35 cellular contexts compared by ENCODE assay signal in genomic region chr20:34750484-34750883, GRCh38.
"Had no signal": no experiment of that assay in that cellular context is flagged by ENCODE, and none has a peak within 500 bp of the region (broad histone marks: within the 10 kb centered on the region; RNA-seq: fewer than 3 reads in every experiment).

No MANE protein-coding gene starts in this region.

- H3K9me3 ChIP-seq: MG63 had no signal

- H3K4me3 ChIP-seq: MG63 had no signal

- H3K27me3 ChIP-seq: MG63 had no signal

- DNase-seq: Karpas-422, Kasumi-1, MG63, MM.1S, MV-4-11, NCI-H1048, NCI-H1092, NCI-H1092 treated with DMSO at 0.1 percent for 48 hours, NCI-H1105, NCI-H1105 treated with DMSO at 0.1 percent for 48 hours, NCI-H1417, NCI-H1417 treated with DMSO at 0.1 percent for 48 hours, NCI-H1436, NCI-H1436 treated with DMSO at 0.1 percent for 48 hours, NCI-H146, NCI-H1694, NCI-H1694 treated with DMSO at 0.1 percent for 48 hours, NCI-H187, NCI-H187 treated with DMSO at 0.1 percent for 48 hours, NCI-H1930, NCI-H2029, NCI-H2029 treated with DMSO at 0.1 percent for 48 hours, NCI-H2081, NCI-H2081 treated with DMSO at 0.1 percent for 48 hours, NCI-H2107, NCI-H2171, NCI-H2171 treated with DMSO at 0.1 percent for 48 hours, NCI-H2227 treated with DMSO at 0.1 percent for 48 hours, NCI-H226, NCI-H345, NCI-H446, NCI-H446 treated with DMSO at 0.1 percent for 48 hours, NCI-H510A, NCI-H510A treated with DMSO at 0.1 percent for 48 hours, NCI-H524 had no signal
